10 cellular contexts compared by ENCODE assay signal in the genomic region with DNA sequence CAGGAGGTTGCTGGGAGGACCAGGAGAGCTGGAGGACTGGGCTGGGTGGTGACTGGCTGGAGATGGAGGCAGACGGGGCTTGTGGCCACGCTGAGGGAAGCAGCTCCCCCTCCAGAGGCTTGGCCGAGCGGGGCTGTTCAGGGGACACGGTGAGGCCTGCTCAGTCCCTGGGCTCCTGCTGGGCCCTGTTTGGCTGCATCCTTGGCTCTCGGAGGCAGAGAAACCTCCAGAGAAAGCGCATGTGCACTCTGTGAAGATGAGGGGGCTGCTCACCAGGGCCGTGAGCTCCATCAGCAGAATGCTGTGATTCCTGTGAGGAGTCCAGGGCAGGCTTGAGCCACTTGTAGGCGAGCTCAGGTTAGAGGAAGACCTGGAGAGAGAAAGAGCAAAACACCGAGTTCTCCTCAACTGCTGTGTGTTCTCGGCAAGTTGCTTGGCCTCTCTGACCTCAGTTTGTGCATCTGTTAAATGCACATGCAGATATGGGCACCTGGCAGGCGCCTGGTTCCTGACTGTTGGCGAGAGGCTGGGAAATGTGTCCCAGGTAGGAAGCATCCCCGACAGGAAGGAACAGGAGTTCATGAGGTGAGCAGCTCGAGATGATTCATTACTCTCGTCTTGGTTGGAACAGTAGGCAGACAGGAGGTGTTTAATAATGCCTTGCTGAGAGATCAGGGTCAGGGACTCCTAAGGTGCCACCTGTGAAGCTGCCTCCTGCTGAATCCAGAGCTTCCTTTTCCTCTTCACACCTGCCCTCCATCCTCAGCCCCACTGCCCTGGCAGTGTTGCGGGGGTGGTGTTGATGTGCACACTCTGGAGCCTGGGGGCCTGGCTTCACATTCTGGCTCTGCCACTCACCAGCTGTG. TPM values are rescaled to one million over a fixed set of nuclear protein-coding genes. Genes with fewer than 3 reads are reported as not detected.
DNase-seq lines count a peak whose midpoint lies in the region; ATAC-seq, FAIRE-seq and TF ChIP-seq lines count a peak whose summit lies in the region.
"Had no signal": no experiment of that assay in that cellular context is flagged by ENCODE, and none has a peak within 500 bp of the region (broad histone marks: within the 10 kb centered on the region; RNA-seq: fewer than 3 reads in every experiment).

No MANE protein-coding gene starts in this region.

- peak overlapping the region; percentile 93 for H3K4me3 Mint-ChIP-seq in activated CD8-positive, alpha-beta T cell treated with anti-CD3 and anti-CD28 coated beads, Interleukin-2, amount 10 ng/mL, durations not matched to agents 7 days and 5 days
- peak overlapping the region; percentile 92 to 99 (median 98) for H3K4me3 Mint-ChIP-seq in immature natural killer cell
- peak overlapping the region; percentile 98 for H3K4me3 Mint-ChIP-seq in stimulated activated naive CD8-positive, alpha-beta T cell treated with anti-CD3 and anti-CD28 coated beads, Interleukin-15, Interleukin-2, amounts not matched to agents 100 ng/mL and 50 ng/mL, for 24 hours

- no peak for FAIRE-seq in HTR-8/SVneo (lab: Jason Lieb, UNC)
- FAIRE-seq: endothelial cell of umbilical vein had no signal

- no peaks in the 10 kb centered on the region for H3K27me3 Mint-ChIP-seq in activated CD8-positive, alpha-beta T cell treated with anti-CD3 and anti-CD28 coated beads, Interleukin-2, amount 10 ng/mL, durations not matched to agents 7 days and 5 days (ENCODE audit: low read depth)
- H3K27me3 Mint-ChIP-seq in immature natural killer cell (ENCODE audit: low read depth in 3 of 3): peaks cover 10 to 19% (median 16%) of the 10 kb centered on the region in 3 donors
- no peaks in the 10 kb centered on the region for H3K27me3 Mint-ChIP-seq in stimulated activated naive CD8-positive, alpha-beta T cell treated with anti-CD3 and anti-CD28 coated beads, Interleukin-15, Interleukin-2, amounts not matched to agents 100 ng/mL and 50 ng/mL, for 24 hours

- H3K27ac Mint-ChIP-seq in activated CD8-positive, alpha-beta T cell treated with anti-CD3 and anti-CD28 coated beads, Interleukin-2, amount 10 ng/mL, durations not matched to agents 7 days and 5 days: peak overlapping the region; percentile 98
- peak overlapping the region; percentile 98 to 100 (median 100) for H3K27ac Mint-ChIP-seq in immature natural killer cell
- peak overlapping the region; percentile 100 for H3K27ac Mint-ChIP-seq in stimulated activated naive CD8-positive, alpha-beta T cell treated with anti-CD3 and anti-CD28 coated beads, Interleukin-15, Interleukin-2, amounts not matched to agents 100 ng/mL and 50 ng/mL, for 24 hours

- peaks cover 81% of the 10 kb centered on the region for H3K4me1 Mint-ChIP-seq in activated CD8-positive, alpha-beta T cell treated with anti-CD3 and anti-CD28 coated beads, Interleukin-2, amount 10 ng/mL, durations not matched to agents 7 days and 5 days (ENCODE audit: low read depth)
- peaks cover 88 to 92% of the 10 kb centered on the region in 2 donors for H3K4me1 Mint-ChIP-seq in immature natural killer cell
- peaks cover 85% of the 10 kb centered on the region for H3K4me1 Mint-ChIP-seq in stimulated activated naive CD8-positive, alpha-beta T cell treated with anti-CD3 and anti-CD28 coated beads, Interleukin-15, Interleukin-2, amounts not matched to agents 100 ng/mL and 50 ng/mL, for 24 hours (ENCODE audit: low read depth)

- H3K36me3 Mint-ChIP-seq in activated CD8-positive, alpha-beta T cell treated with anti-CD3 and anti-CD28 coated beads, Interleukin-2, amount 10 ng/mL, durations not matched to agents 7 days and 5 days (ENCODE audit: low read depth): peaks cover 58% of the 10 kb centered on the region
- peaks cover 29 to 44% (median 35%) of the 10 kb centered on the region in 3 donors for H3K36me3 Mint-ChIP-seq in immature natural killer cell
- H3K36me3 Mint-ChIP-seq in stimulated activated naive CD8-positive, alpha-beta T cell treated with anti-CD3 and anti-CD28 coated beads, Interleukin-15, Interleukin-2, amounts not matched to agents 100 ng/mL and 50 ng/mL, for 24 hours (ENCODE audit: low read depth): peaks cover 58% of the 10 kb centered on the region

- intact Hi-C loops in Right ventricle myocardium superior (cut with DNase I): no loop called here

- CTCF ChIA-PET in activated CD8-positive, alpha-beta T cell treated with anti-CD3 and anti-CD28 coated beads, Interleukin-2, amount 10 ng/mL, durations not matched to agents 7 days and 5 days (lab: Charles Lee): interaction anchor here (1.0 to 15.9 kb wide), 11 partner anchors 15 to 750 kb away, joined by 3 to 265 read pairs (median 3); no protein-coding TSS in a partner anchor
- CTCF ChIA-PET in GM10248 (lab: Yijun Ruan, JAX): interaction anchor here (0.6 to 10.6 kb wide), 3 partner anchors 16 to 27 kb away, joined by 3 to 122 read pairs (median 3); no protein-coding TSS in a partner anchor

- no peak for TF ChIP-seq CTCF in GM10248 (IDR thresholded peaks at IDR 0.05; ENCODE audit: control extremely low read depth, extremely low read depth, low read depth, missing control alignments)

- POLR2A ChIA-PET in activated CD8-positive, alpha-beta T cell treated with anti-CD3 and anti-CD28 coated beads, Interleukin-2, amount 10 ng/mL, durations not matched to agents 7 days and 5 days (lab: Charles Lee): interaction anchor here (0.7 to 3.4 kb wide), 15 partner anchors 8 to 124 kb away, joined by 3 to 14 read pairs (median 4); a partner anchor contains a TSS
- POLR2A ChIA-PET in GM10248 (lab: Yijun Ruan, JAX): no interaction called here

- ATAC-seq in activated CD8-positive, alpha-beta T cell treated with anti-CD3 and anti-CD28 coated beads, Interleukin-2, amount 10 ng/mL, durations not matched to agents 7 days and 5 days: peak; percentile 5
- no peak for ATAC-seq in Right ventricle myocardium superior (ENCODE audit: poor library complexity)

- DNase-seq in activated CD4-positive, alpha-beta T cell treated with anti-CD3 and anti-CD28 coated beads for 4 hours: peak; percentile 23 to 27
- no peak for DNase-seq in activated CD4-positive, alpha-beta T cell treated with anti-CD3 and anti-CD28 coated beads, Interleukin-2, amount 50 U/mL, for 1 hour
- DNase-seq in activated CD8-positive, alpha-beta T cell treated with anti-CD3 and anti-CD28 coated beads, Interleukin-2, amount 10 ng/mL, durations not matched to agents 7 days and 5 days: no peak
- DNase-seq in immature natural killer cell (no peak), GM10248 (ENCODE audit: extremely low spot score) (no peak), Right ventricle myocardium superior (no peak), HTR-8/SVneo (ENCODE audit: insufficient read length, low spot score) (no peak)
- DNase-seq: NCI-H524 had no signal

- no peaks in the 10 kb centered on the region for H3K9me3 Mint-ChIP-seq in activated CD8-positive, alpha-beta T cell treated with anti-CD3 and anti-CD28 coated beads, Interleukin-2, amount 10 ng/mL, durations not matched to agents 7 days and 5 days (ENCODE audit: insufficient read depth)
- no peaks in the 10 kb centered on the region for H3K9me3 Mint-ChIP-seq in immature natural killer cell
- no peaks in the 10 kb centered on the region for H3K9me3 Mint-ChIP-seq in stimulated activated naive CD8-positive, alpha-beta T cell treated with anti-CD3 and anti-CD28 coated beads, Interleukin-15, Interleukin-2, amounts not matched to agents 100 ng/mL and 50 ng/mL, for 24 hours

RNA-seq across cellular contexts. Expression of a gene that starts 0.9 kb away (rescaled TPM):
- 100 to 1,000 TPM; 268 to 297 TPM for total RNA-seq in activated CD8-positive, alpha-beta T cell treated with anti-CD3 and anti-CD28 coated beads, Interleukin-2, amount 10 ng/mL, durations not matched to agents 7 days and 5 days
- 100 to 1,000 TPM; 219 to 329 (median 246) TPM for polyA plus RNA-seq in immature natural killer cell
- total RNA-seq in Right ventricle myocardium superior: 0.70 TPM
- total RNA-seq: endothelial cell of umbilical vein had no signal

RNA-seq across cellular contexts. Expression of a gene that starts 44.8 kb away (rescaled TPM):
- 1 to 10 TPM; 4.0 to 5.5 TPM for total RNA-seq in activated CD8-positive, alpha-beta T cell treated with anti-CD3 and anti-CD28 coated beads, Interleukin-2, amount 10 ng/mL, durations not matched to agents 7 days and 5 days
- polyA plus RNA-seq in immature natural killer cell: under 1 TPM in 1 of 3 donors, not detected in 2; 0.37 TPM
- total RNA-seq in Right ventricle myocardium superior: 1.2 TPM

RNA-seq across cellular contexts. Expression of a gene that starts 50.5 kb away (rescaled TPM):
- total RNA-seq in activated CD8-positive, alpha-beta T cell treated with anti-CD3 and anti-CD28 coated beads, Interleukin-2, amount 10 ng/mL, durations not matched to agents 7 days and 5 days: 10 to 100 TPM; 73.2 to 74.3 TPM
- 10 to 100 TPM; 15.3 to 19.3 (median 17.3) TPM for polyA plus RNA-seq in immature natural killer cell
- 54.5 TPM for total RNA-seq in Right ventricle myocardium superior

Comparison
In these comparisons a context has a peak if more than half of its experiments do, and no peak if none do; other contexts are left out.
1. DNase-seq: peak in activated CD4-positive, alpha-beta T cell treated with anti-CD3 and anti-CD28 coated beads for 4 hours (2 of 2); none in activated CD4-positive, alpha-beta T cell treated with anti-CD3 and anti-CD28 coated beads, Interleukin-2, amount 50 U/mL, for 1 hour (single experiment), activated CD8-positive, alpha-beta T cell treated with anti-CD3 and anti-CD28 coated beads, Interleukin-2, amount 10 ng/mL, durations not matched to agents 7 days and 5 days (single experiment), immature natural killer cell (0 of 3), GM10248 (single experiment), Right ventricle myocardium superior (single experiment) and HTR-8/SVneo (single experiment).
2. RNA of a gene that starts 0.9 kb away (total RNA-seq): 268 to 297 TPM in activated CD8-positive, alpha-beta T cell treated with anti-CD3 and anti-CD28 coated beads, Interleukin-2, amount 10 ng/mL, durations not matched to agents 7 days and 5 days; 0.70 TPM in Right ventricle myocardium superior (single experiment); every median in the first group is over 100 times any median in the second.
3. Peak in every context shown above with its lines, with median percentiles within 50 percentile points of each other: H3K27ac Mint-ChIP-seq and H3K4me3 Mint-ChIP-seq.